8 cellular contexts compared by ENCODE assay signal in the genomic region with DNA sequence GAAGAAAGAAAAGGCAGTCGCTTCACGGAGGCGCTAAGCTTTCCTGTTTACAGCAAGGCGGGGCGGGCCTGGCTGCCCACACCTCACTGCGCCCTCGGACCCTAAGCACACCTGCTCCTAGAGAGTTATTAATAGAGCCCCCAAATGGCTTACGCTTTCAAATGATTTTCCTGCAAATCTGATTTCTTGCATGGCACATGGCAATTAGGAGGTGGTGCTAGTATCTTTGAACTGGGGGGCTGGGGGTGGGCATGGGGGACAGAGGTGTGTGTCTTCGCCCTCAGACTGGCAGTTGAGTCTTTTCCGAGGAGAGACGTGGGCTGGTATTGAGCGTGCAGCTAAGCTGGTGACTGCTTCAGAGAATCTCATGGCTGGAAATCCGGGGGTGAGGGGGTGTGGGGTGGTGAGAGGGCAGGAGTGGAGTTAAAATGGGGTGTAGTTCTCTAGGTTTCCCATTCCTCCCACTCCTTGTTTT. TPM values are rescaled to one million over a fixed set of nuclear protein-coding genes. Genes with fewer than 3 reads are reported as not detected.
DNase-seq lines count a peak whose midpoint lies in the region; ATAC-seq and TF ChIP-seq lines count a peak whose summit lies in the region.

No MANE protein-coding gene starts in this region.

- in situ Hi-C loops in astrocyte of the cerebellum (cut with HindIII; ENCODE audit: low sequenced_read_pairs) = no loop called here

- H3K4me1 ChIP-seq in SJSA1 (replicated peaks) (peaks cover 17% of the 10 kb centered on the region), mesenchymal stem cell (ENCODE audit: control insufficient read depth, insufficient read depth, low read depth, low read length) (peaks cover 12% of the 10 kb centered on the region)

- H3K27me3 Mint-ChIP-seq in stimulated activated naive CD8-positive, alpha-beta T cell treated with anti-CD3 and anti-CD28 coated beads, Interleukin-15, amount 100 ng/mL, for 72 hours = no peaks in the 10 kb centered on the region

- H3K4me1 Mint-ChIP-seq in stimulated activated naive CD8-positive, alpha-beta T cell treated with anti-CD3 and anti-CD28 coated beads, Interleukin-15, amount 100 ng/mL, for 72 hours = peaks cover 51% of the 10 kb centered on the region

- H3K79me1 ChIP-seq in mesenchymal stem cell (replicated peaks; ENCODE audit: low read length, poor library complexity, severe bottlenecking) = no peaks in the 10 kb centered on the region

- H3K9me3 Mint-ChIP-seq in stimulated activated naive CD8-positive, alpha-beta T cell treated with anti-CD3 and anti-CD28 coated beads, Interleukin-15, amount 100 ng/mL, for 72 hours = no peaks in the 10 kb centered on the region

- peak; percentile 46 for TF ChIP-seq POLR2A in GM18526 (IDR thresholded peaks at IDR 0.05; ENCODE audit: extremely low read depth, insufficient read length)

- no peak overlapping the region for H2BK120ac ChIP-seq in mesenchymal stem cell (ENCODE audit: low read depth, low read length)

- H4K91ac ChIP-seq in mesenchymal stem cell (ENCODE audit: low read length) = no peak overlapping the region

- no peak for ATAC-seq in stimulated activated naive CD8-positive, alpha-beta T cell treated with anti-CD3 and anti-CD28 coated beads, Interleukin-15, amount 100 ng/mL, for 72 hours
- ATAC-seq in HG02870 (IDR thresholded peaks at IDR 0.05; ENCODE audit: unreplicated experiment) = no peak

- H2AFZ ChIP-seq in mesenchymal stem cell (ENCODE audit: low read depth, low read length) = no peak overlapping the region

- H3K18ac ChIP-seq in mesenchymal stem cell (ENCODE audit: low read depth in 1 of 2, low read length in 2 of 2) = peak overlapping the region in 1 of 2 experiments; percentile 43

- no peak overlapping the region for H3K14ac ChIP-seq in mesenchymal stem cell (ENCODE audit: low read length in 2 of 2)

- H2BK5ac ChIP-seq in mesenchymal stem cell (ENCODE audit: low read depth, low read length, poor library complexity, severe bottlenecking) = no peak overlapping the region

- H3K27ac ChIP-seq in SJSA1 = peak overlapping the region; percentile 82
- H3K27ac ChIP-seq in mesenchymal stem cell (ENCODE audit: low read length, poor library complexity, severe bottlenecking) = no peak overlapping the region

- H3K9ac ChIP-seq in mesenchymal stem cell (ENCODE audit: low read length) = peak overlapping the region; percentile 37

- peak overlapping the region in 1 of 2 experiments; percentile 30 for H3K4ac ChIP-seq in mesenchymal stem cell (ENCODE audit: low read depth in 1 of 2, low read length in 2 of 2)

- peak overlapping the region; percentile 89 to 99 for H3K27ac Mint-ChIP-seq in stimulated activated naive CD8-positive, alpha-beta T cell treated with anti-CD3 and anti-CD28 coated beads, Interleukin-15, amount 100 ng/mL, for 72 hours

- no peak for TF ChIP-seq CTCF in astrocyte of the cerebellum (IDR thresholded peaks at IDR 0.05; ENCODE audit: low read depth, low read length, missing control alignments)

- no peak overlapping the region for H3K23ac ChIP-seq in mesenchymal stem cell (ENCODE audit: low read length in 2 of 2)

- H3K4me3 Mint-ChIP-seq in stimulated activated naive CD8-positive, alpha-beta T cell treated with anti-CD3 and anti-CD28 coated beads, Interleukin-15, amount 100 ng/mL, for 72 hours = peak overlapping the region; percentile 92 to 99

- peaks cover 30% of the 10 kb centered on the region for H3K36me3 ChIP-seq in SJSA1
- H3K36me3 ChIP-seq in mesenchymal stem cell (ENCODE audit: control insufficient read depth in 1 of 2, insufficient read depth in 2 of 2, low read depth in 1 of 2, low read length in 2 of 2) = peaks cover 4 to 10% of the 10 kb centered on the region in 2 experiments

- DNase-seq in SJSA1 (ENCODE audit: low read depth in 1 of 2, low spot score in 2 of 2) (no peak), astrocyte of the cerebellum (ENCODE audit: low read depth) (no peak), mesenchymal stem cell (no peak), MV-4-11 (lab: John Stamatoyannopoulos, UW) (no peak), DMS114 treated with DMSO at 0.1 percent for 48 hours (lab: John Stamatoyannopoulos, UW; ENCODE audit: unreplicated experiment) (no peak)
- peak; percentile 47 to 65 for DNase-seq in stimulated activated naive CD8-positive, alpha-beta T cell treated with anti-CD3 and anti-CD28 coated beads, Interleukin-15, amount 100 ng/mL, for 72 hours

- 12% methylated on average over 11 of the region's 13 CpGs for WGBS in mesenchymal stem cell

- H3K9me3 ChIP-seq in SJSA1 (replicated peaks) (no peaks in the 10 kb centered on the region), mesenchymal stem cell (ENCODE audit: control insufficient read depth, low read length) (no peaks in the 10 kb centered on the region)

- H3K4me2 ChIP-seq in mesenchymal stem cell (ENCODE audit: low read length, poor library complexity, severe bottlenecking) = peak overlapping the region; percentile 51

- no peaks in the 10 kb centered on the region for H3K27me3 ChIP-seq in SJSA1 (replicated peaks)
- H3K27me3 ChIP-seq in mesenchymal stem cell (ENCODE audit: control insufficient read depth in 1 of 2, insufficient read depth in 1 of 2, low read length in 2 of 2) = peaks cover 0 to 18% of the 10 kb centered on the region in 2 experiments

- no peak overlapping the region for H2BK12ac ChIP-seq in mesenchymal stem cell (ENCODE audit: low read length in 2 of 2)

- H2BK15ac ChIP-seq in mesenchymal stem cell (ENCODE audit: low read depth, poor library complexity, severe bottlenecking) = no peak overlapping the region

- no peak overlapping the region for H4K8ac ChIP-seq in mesenchymal stem cell (ENCODE audit: low read length)

- peak overlapping the region; percentile 16; the same call in 1 of the 2 replicates for H3K4me3 ChIP-seq in SJSA1
- H3K4me3 ChIP-seq in astrocyte of the cerebellum (ENCODE audit: low read depth, low read length) = peak overlapping the region; percentile 27
- peak overlapping the region; percentile 26 to 62 for H3K4me3 ChIP-seq in mesenchymal stem cell (ENCODE audit: insufficient read depth in 1 of 2, low read depth in 1 of 2, low read length in 2 of 2)

- H2AK5ac ChIP-seq in mesenchymal stem cell (ENCODE audit: low read length, severe bottlenecking) = no peak overlapping the region

RNA-seq across cellular contexts. Expression of a gene that starts 1.3 kb away (rescaled TPM):
- 3.7 and 13.3 TPM in 2 replicates for total RNA-seq in SJSA1 (2014; rRNA removed; shearing (Covaris generic))
- polyA plus RNA-seq in mesenchymal stem cell (2013, experiment 1 of 2) = 3.3 TPM
- 3.9 TPM for polyA plus RNA-seq in mesenchymal stem cell (2013, experiment 2 of 2)

Comparison
In these comparisons a context has a peak if more than half of its experiments do, and no peak if none do; other contexts are left out.
1. DNase-seq: peak in stimulated activated naive CD8-positive, alpha-beta T cell treated with anti-CD3 and anti-CD28 coated beads, Interleukin-15, amount 100 ng/mL, for 72 hours (2 of 2); none in SJSA1 (0 of 2), astrocyte of the cerebellum (single experiment), mesenchymal stem cell (single experiment), MV-4-11 (single experiment) and DMS114 treated with DMSO at 0.1 percent for 48 hours (single experiment).
2. Peak in every context shown above with its lines, with median percentiles within 50 percentile points of each other: H3K4me3 ChIP-seq.